Comparison of ENCODE assay signal across 1 cellular context in genomic region chr1:116388122-116388521, GRCh38.
TF ChIP-seq lines count a peak whose summit lies in the region.

No MANE protein-coding gene starts in this region.

TF ChIP-seq in K562, 482 proteins besides CTCF, POLR2A, EP300 and RAD21:
- TF ChIP-seq ZNF584 (CRISPR knock-in tag; IDR thresholded peaks at IDR 0.05; ENCODE audit: low read depth) (no peak), MECOM (CRISPR knock-in tag; IDR thresholded peaks at IDR 0.05) (no peak), STAT5A (IDR thresholded peaks at IDR 0.05; ENCODE audit: borderline replicate concordance, low read length) (peak; percentile 56; the same call in 1 of the 2 replicates), CSDE1 (IDR thresholded peaks at IDR 0.05) (no peak), FOSL1 (tag; conservative IDR thresholded peaks at IDR 0.05) (peak; percentile 75), C11orf30 (IDR thresholded peaks at IDR 0.05; ENCODE audit: low read depth) (peak; percentile 26; the same call in 1 of the 2 replicates), HDAC1 (IDR thresholded peaks at IDR 0.05) (peak in 1 of 2 experiments; percentile 67; a peak in 2 of 4 replicates), RCOR1 (IDR thresholded peaks at IDR 0.05; ENCODE audit: borderline replicate concordance in 1 of 2, low read depth in 2 of 2, low read length in 2 of 2) (peak in 1 of 2 experiments; percentile 20; a peak in 1 of 4 replicates), CHD2 (IDR thresholded peaks at IDR 0.05; ENCODE audit: low read depth, low read length) (no peak), SMARCA4 (IDR thresholded peaks at IDR 0.05) (0 out of 2 replicates have a peak, but pooled peaks have one; percentile 41), BACH1 (tag; IDR thresholded peaks at IDR 0.05) (no peak), ZNF316 (IDR thresholded peaks at IDR 0.05) (0 out of 2 replicates have a peak, but pooled peaks have one; percentile 30), MEIS2 (IDR thresholded peaks at IDR 0.05; ENCODE audit: partially characterized antibody) (peak; percentile 74), PKNOX1 (IDR thresholded peaks at IDR 0.05) (peak; percentile 54; the same call in 1 of the 2 replicates), ATF3 (IDR thresholded peaks at IDR 0.05) (peak; percentile 79), ATF3 (CRISPR knock-in tag; conservative IDR thresholded peaks at IDR 0.05) (no peak), CBX5 (IDR thresholded peaks at IDR 0.05; ENCODE audit: borderline replicate concordance, low read depth) (no peak), NFE2 (IDR thresholded peaks at IDR 0.05; ENCODE audit: low read depth) (peak; percentile 32), EHMT2 (IDR thresholded peaks at IDR 0.05) (peak; percentile 46; the same call in 1 of the 2 replicates), ZNF165 (CRISPR knock-in tag; IDR thresholded peaks at IDR 0.05; ENCODE audit: borderline replicate concordance) (no peak), JUN (IDR thresholded peaks at IDR 0.05; ENCODE audit: borderline replicate concordance, low read depth, low read length) (0 out of 2 replicates have a peak, but pooled peaks have one; percentile 37), JUN (CRISPR knock-in tag; IDR thresholded peaks at IDR 0.05; ENCODE audit: borderline replicate concordance) (no peak), CLOCK (CRISPR knock-in tag; IDR thresholded peaks at IDR 0.05; ENCODE audit: borderline replicate concordance) (no peak), ARID1B (IDR thresholded peaks at IDR 0.05) (peak; percentile 51), MNT (conservative IDR thresholded peaks at IDR 0.05) (peak in 1 of 2 experiments; percentile 54; a peak in 2 of 4 replicates), JUND (IDR thresholded peaks at IDR 0.05; ENCODE audit: borderline replicate concordance, low read depth, low read length) (peak; percentile 88), JUND (tag; IDR thresholded peaks at IDR 0.05; ENCODE audit: borderline replicate concordance, low read depth, low read length) (peak; percentile 67; the same call in 1 of the 3 replicates)
